14 cellular contexts compared by ENCODE assay signal in genomic region chrX:66163447-66163846, GRCh38.
DNase-seq lines count a peak whose midpoint lies in the region; ATAC-seq and TF ChIP-seq lines count a peak whose summit lies in the region.
"Had no signal": no experiment of that assay in that cellular context is flagged by ENCODE, and none has a peak within 500 bp of the region (broad histone marks: within the 10 kb centered on the region; RNA-seq: fewer than 3 reads in every experiment).

No MANE protein-coding gene starts in this region.

- peak overlapping the region; percentile 91 for H3K4me3 Mint-ChIP-seq in nephron progenitor cell
- H3K4me3 Mint-ChIP-seq: activated naive CD4-positive, alpha-beta T cell treated with anti-CD3 and anti-CD28 coated beads, Interleukin-2, amount 50 U/mL, for 24 hours had no signal

- peaks cover 14% of the 10 kb centered on the region for H3K4me1 Mint-ChIP-seq in nephron progenitor cell
- H3K4me1 Mint-ChIP-seq: activated naive CD4-positive, alpha-beta T cell treated with anti-CD3 and anti-CD28 coated beads, Interleukin-2, amount 50 U/mL, for 24 hours had no signal

- TF ChIP-seq POLR2A in GM18505 (IDR thresholded peaks at IDR 0.05; ENCODE audit: borderline replicate concordance, extremely low read depth, insufficient read depth, insufficient read length): no peak
- no peak for TF ChIP-seq POLR2A in erythroblast (IDR thresholded peaks at IDR 0.05; ENCODE audit: low read length)

- peaks cover 28% of the 10 kb centered on the region for H3K9me3 Mint-ChIP-seq in nephron progenitor cell
- H3K9me3 Mint-ChIP-seq: activated naive CD4-positive, alpha-beta T cell treated with anti-CD3 and anti-CD28 coated beads, Interleukin-2, amount 50 U/mL, for 24 hours had no signal

- DNase-seq in nephron progenitor cell: no peak
- no peak for DNase-seq in erythroblast (lab: John Stamatoyannopoulos, UW)
- DNase-seq in stimulated activated CD4-positive, alpha-beta T cell treated with anti-CD3 and anti-CD28 coated beads, Interleukin-2, amount 100 ng/mL, for 48 hours: no peak
- DNase-seq in NCI-H1105 treated with DMSO at 0.1 percent for 48 hours (lab: John Stamatoyannopoulos, UW): no peak
- DNase-seq: MM.1S, NCI-H2171, SJCRH30, thyroid gland had no signal

- peaks cover 11% of the 10 kb centered on the region for H3K36me3 Mint-ChIP-seq in nephron progenitor cell (ENCODE audit: low read depth)
- H3K36me3 Mint-ChIP-seq: activated naive CD4-positive, alpha-beta T cell treated with anti-CD3 and anti-CD28 coated beads, Interleukin-2, amount 50 U/mL, for 24 hours had no signal

- no peak for TF ChIP-seq CTCF in nephron progenitor cell (IDR thresholded peaks at IDR 0.05)

- ATAC-seq in GM18505 (IDR thresholded peaks at IDR 0.05; ENCODE audit: unreplicated experiment) (peak; percentile 40), HG02588 (IDR thresholded peaks at IDR 0.05; ENCODE audit: unreplicated experiment) (peak; percentile 40), HG03520 (IDR thresholded peaks at IDR 0.05; ENCODE audit: unreplicated experiment) (peak; percentile 33), GM18519 (IDR thresholded peaks at IDR 0.05; ENCODE audit: low FRiP score, unreplicated experiment) (no peak)
- ATAC-seq: HCT116 had no signal

- H3K27me3 Mint-ChIP-seq in nephron progenitor cell (ENCODE audit: low read depth, poor library complexity): peaks cover 7% of the 10 kb centered on the region
- H3K27me3 Mint-ChIP-seq: activated naive CD4-positive, alpha-beta T cell treated with anti-CD3 and anti-CD28 coated beads, Interleukin-2, amount 50 U/mL, for 24 hours had no signal

- no peak overlapping the region for H3K27ac Mint-ChIP-seq in nephron progenitor cell
- H3K27ac Mint-ChIP-seq: activated naive CD4-positive, alpha-beta T cell treated with anti-CD3 and anti-CD28 coated beads, Interleukin-2, amount 50 U/mL, for 24 hours had no signal
